In the genomic region with DNA sequence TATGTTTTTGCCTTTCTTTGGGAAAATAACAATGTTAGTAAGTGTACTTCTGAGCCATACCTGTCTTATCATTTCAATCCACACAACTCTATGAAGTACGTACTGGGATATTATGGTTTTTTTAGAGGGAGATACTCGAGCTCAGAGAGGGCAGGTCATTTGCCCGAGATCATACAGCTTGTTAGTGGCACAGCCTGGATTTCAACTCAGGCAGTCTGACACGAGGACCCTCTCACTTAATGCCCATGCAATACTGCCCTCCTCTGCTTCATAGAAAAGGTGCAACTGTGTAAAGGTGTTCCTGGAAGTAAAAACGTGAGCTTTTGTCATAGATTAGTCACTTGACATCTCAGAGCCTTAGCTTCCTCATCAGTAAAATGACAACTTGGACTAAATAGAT, we compare ENCODE assay signal across 8 cellular contexts.
A peak's percentile ranks its signal among the peaks of the same experiment; 100 is the strongest.
DNase-seq lines count a peak whose midpoint lies in the region; ATAC-seq, FAIRE-seq and TF ChIP-seq lines count a peak whose summit lies in the region.

No MANE protein-coding gene starts in this region.

- no peak overlapping the region for H2BK20ac ChIP-seq in H1 (ENCODE audit: low read length)

- H3K79me1 ChIP-seq in H1 (ENCODE audit: low read depth, low read length) = no peaks in the 10 kb centered on the region

- H3K9ac ChIP-seq in H1 (replicated peaks in 1 of 4; ENCODE audit: extremely low read depth in 1 of 4, low read depth in 3 of 4, low read length in 3 of 4) = no peak overlapping the region

- no peak overlapping the region for H3K23ac ChIP-seq in H1 (ENCODE audit: insufficient read length)

- H3K4ac ChIP-seq in H1 (replicated peaks; ENCODE audit: insufficient read length, low read depth, low read length) = no peak overlapping the region

- H3K36me3 ChIP-seq in H1 (ENCODE audit: control insufficient read depth in 2 of 4, insufficient read depth in 4 of 4, low read length in 3 of 4) (no peaks in the 10 kb centered on the region), prostate gland (no peaks in the 10 kb centered on the region)

- no peak overlapping the region for H3K56ac ChIP-seq in H1 (replicated peaks; ENCODE audit: insufficient read length, low read depth, low read length)

- H2BK12ac ChIP-seq in H1 (ENCODE audit: low read depth, low read length) = no peak overlapping the region

- no peaks in the 10 kb centered on the region for H3K79me2 ChIP-seq in H1 (ENCODE audit: control insufficient read depth in 1 of 2, insufficient read depth in 2 of 2, low read length in 2 of 2)

- no peak for TF ChIP-seq POLR2A in H1 (IDR thresholded peaks at IDR 0.05; ENCODE audit: control extremely low read depth in 1 of 2, low read depth in 2 of 2, low read length in 2 of 2)
- no peak for TF ChIP-seq POLR2A in prostate gland (IDR thresholded peaks at IDR 0.05)

- peaks cover 0 to 4% (median 3%) of the 10 kb centered on the region in 4 experiments; a peak in 6 of 7 replicates for H3K4me1 ChIP-seq in H1 (replicated peaks in 1 of 4; ENCODE audit: control insufficient read depth in 3 of 4, insufficient read depth in 4 of 4, low read length in 3 of 4)
- no peaks in the 10 kb centered on the region for H3K4me1 ChIP-seq in prostate gland (replicated peaks)

- no peak overlapping the region for H2AK5ac ChIP-seq in H1 (ENCODE audit: low read depth, low read length)

- BruUV-seq in Calu3 (replicated peaks; lab: Mats Ljungman, UMichigan) = no TSS peak

- H4K91ac ChIP-seq in H1 (replicated peaks; ENCODE audit: insufficient read length, low read length) = no peak overlapping the region

- no peak for TF ChIP-seq EP300 in H1 (IDR thresholded peaks at IDR 0.05; ENCODE audit: borderline replicate concordance in 1 of 2, low read depth in 2 of 2, low read length in 2 of 2)

- peaks cover 13% of the 10 kb centered on the region; the same call in 1 of the 2 replicates for H3K23me2 ChIP-seq in H1 (ENCODE audit: low read depth, low read length)

- H3K27ac Mint-ChIP-seq in Calu3 (ENCODE audit: unreplicated experiment) = no peak overlapping the region

- peak; percentile 86 to 89 for TF ChIP-seq RAD21 in H1 (IDR thresholded peaks at IDR 0.05 in 1 of 2, conservative IDR thresholded peaks at IDR 0.05 in 1 of 2; ENCODE audit: low read depth in 2 of 2, low read length in 2 of 2)

- intact Hi-C loops in Calu3 (cut with micrococcal nuclease; ENCODE audit: unreplicated experiment) (loop anchor here (2.0 to 10.0 kb wide), 3 partner anchors 111 to 328 kb away; no protein-coding TSS in a partner anchor), prostate gland (cut with DNase I) (no loop called here), posterior cingulate gyrus (cut with DNase I) (loop anchor here (10.0 kb wide), 1 partner anchor 61 kb away; no protein-coding TSS in a partner anchor)

- H2BK15ac ChIP-seq in H1 (ENCODE audit: low read length) = no peak overlapping the region

- H2AFZ ChIP-seq in H1 (ENCODE audit: low read length) = no peak overlapping the region

- H3K4me1 Mint-ChIP-seq in Calu3 (ENCODE audit: low read depth, unreplicated experiment) = peaks cover 10% of the 10 kb centered on the region

- no peak for TF ChIP-seq CTCF in Calu3 (IDR thresholded peaks at IDR 0.05; ENCODE audit: unreplicated experiment)
- peak; percentile 16 to 79 (median 67) for TF ChIP-seq CTCF in H1 (IDR thresholded peaks at IDR 0.05; ENCODE audit: control extremely low read depth in 1 of 3, insufficient read depth in 1 of 3, low read depth in 1 of 3, low read length in 3 of 3)
- peak in 3 of 4 experiments; percentile 9 to 39 (median 32) for TF ChIP-seq CTCF in prostate gland (IDR thresholded peaks at IDR 0.05)

- H2BK5ac ChIP-seq in H1 (ENCODE audit: low read depth, low read length) = no peak overlapping the region

- no peaks in the 10 kb centered on the region for H3K9me3 ChIP-seq in H1 (ENCODE audit: insufficient read depth in 2 of 2, low read depth in 1 of 2, low read length in 1 of 2)
- H3K9me3 ChIP-seq in prostate gland = no peaks in the 10 kb centered on the region

- peaks cover 13 to 46% (median 38%) of the 10 kb centered on the region in 4 experiments for H3K27me3 ChIP-seq in H1 (replicated peaks in 1 of 4; ENCODE audit: control insufficient read depth in 3 of 4, extremely low read depth in 1 of 4, insufficient read depth in 3 of 4, low read length in 3 of 4)
- H3K27me3 ChIP-seq in prostate gland (replicated peaks; ENCODE audit: insufficient read depth) = no peaks in the 10 kb centered on the region

- H2BK120ac ChIP-seq in H1 (replicated peaks; ENCODE audit: low read depth, low read length) = no peak overlapping the region

- peaks cover 0 to 1% of the 10 kb centered on the region in 2 experiments for H4K20me1 ChIP-seq in H1 (replicated peaks in 1 of 2; ENCODE audit: control insufficient read depth in 1 of 2, insufficient read depth in 2 of 2, low read length in 2 of 2)

- POLR2A ChIA-PET in H1 (lab: Charles Lee; ENCODE audit: partially characterized antibody) = no interaction called here

- WGBS in H1 (ENCODE audit: extremely low coverage in 1 of 2, insufficient coverage in 1 of 2, insufficient read length in 1 of 2, insufficient replicate concordance in 2 of 2, low coverage in 1 of 2, low lambda C conversion rate in 2 of 2, missing lambda C conversion rate in 1 of 2), 2 experiments = 53% methylated on average over 5 of the region's 5 CpGs; no CpG with 5 or more reads in 1 of the 2 experiments
- 32% methylated on average over 5 of the region's 5 CpGs for WGBS in prostate gland

- no peak overlapping the region for H3K27ac ChIP-seq in H1 (ENCODE audit: low read depth, low read length)
- peak overlapping the region in 1 of 2 donors; percentile 70 for H3K27ac ChIP-seq in prostate gland

- no peak overlapping the region for H4K5ac ChIP-seq in H1 (ENCODE audit: insufficient read length, low read depth, low read length)

- no peak overlapping the region for H3K14ac ChIP-seq in H1 (ENCODE audit: insufficient read length)

- H3K36me3 Mint-ChIP-seq in Calu3 (ENCODE audit: insufficient read depth, unreplicated experiment) = peaks cover 9% of the 10 kb centered on the region

- no peak overlapping the region for H3K4me2 ChIP-seq in H1 (ENCODE audit: insufficient read depth in 1 of 2, low read depth in 2 of 2, low read length in 2 of 2)

- no peaks in the 10 kb centered on the region for H3K9me3 Mint-ChIP-seq in Calu3 (ENCODE audit: low read depth, unreplicated experiment)

- no peak overlapping the region for H4K8ac ChIP-seq in H1 (ENCODE audit: extremely low read depth, insufficient read depth, low read length)

- CTCF ChIA-PET in Calu3 (lab: Charles Lee) = interaction anchor here (1.0 to 1.4 kb wide), 8 partner anchors 58 to 659 kb away, joined by 3 to 5 read pairs (median 4); no protein-coding TSS in a partner anchor
- CTCF ChIA-PET in H1 (lab: Charles Lee; ENCODE audit: partially characterized antibody) = interaction anchor here (0.5 to 3.9 kb wide), 37 partner anchors 8 to 1551 kb away, joined by 3 to 21 read pairs (median 4); no protein-coding TSS in a partner anchor

- H3K4me3 ChIP-seq in H1 (ENCODE audit: extremely low read depth in 1 of 4, insufficient read depth in 2 of 4, low read depth in 3 of 4, low read length in 4 of 4) (no peak overlapping the region), prostate gland (no peak overlapping the region)

- DNase-seq in Calu3 = peak; percentile 55
- peak; percentile 35 for DNase-seq in NCI-H526 treated with DMSO at 0.1 percent for 48 hours (lab: John Stamatoyannopoulos, UW)
- DNase-seq in H1 (ENCODE audit: low read depth in 1 of 2, low spot score in 2 of 2) = no peak
- DNase-seq in prostate gland (ENCODE audit: low spot score) = peak; percentile 28
- no peak for DNase-seq in T1000 (lab: John Stamatoyannopoulos, UW)
- no peak for DNase-seq in posterior cingulate gyrus

- FAIRE-seq in H1 (lab: Jason Lieb, UNC) = peak; percentile 86

- H3K4me3 Mint-ChIP-seq in Calu3 (ENCODE audit: low read depth, unreplicated experiment) = no peak overlapping the region

- no peak overlapping the region for H3K18ac ChIP-seq in H1 (ENCODE audit: extremely low read depth, low read length)

- H3K27me3 Mint-ChIP-seq in Calu3 (ENCODE audit: unreplicated experiment) = peaks cover 53% of the 10 kb centered on the region

- peak; percentile 42 for ATAC-seq in GM18861 (IDR thresholded peaks at IDR 0.05; ENCODE audit: unreplicated experiment)
- ATAC-seq in HG03159 (IDR thresholded peaks at IDR 0.05; ENCODE audit: unreplicated experiment) = peak; percentile 46

TF ChIP-seq in H1, 55 proteins besides CTCF, POLR2A, EP300 and RAD21:
- TF ChIP-seq KDM1A (IDR thresholded peaks at IDR 0.05; ENCODE audit: borderline replicate concordance, low read length) = peak; percentile 88
- TF ChIP-seq, protein P1, sequence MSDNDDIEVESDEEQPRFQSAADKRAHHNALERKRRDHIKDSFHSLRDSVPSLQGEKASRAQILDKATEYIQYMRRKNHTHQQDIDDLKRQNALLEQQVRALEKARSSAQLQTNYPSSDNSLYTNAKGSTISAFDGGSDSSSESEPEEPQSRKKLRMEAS (IDR thresholded peaks at IDR 0.05) = peak; percentile 13; the same call in 1 of the 2 replicates
- no peak for TF ChIP-seq KDM4A (IDR thresholded peaks at IDR 0.05; ENCODE audit: low read depth, low read length, severe bottlenecking)

Comparison
In these comparisons a context has a peak if more than half of its experiments do, and no peak if none do; other contexts are left out.
1. DNase-seq: peak in Calu3 (single experiment), NCI-H526 treated with DMSO at 0.1 percent for 48 hours (single experiment) and prostate gland (single experiment); none in H1 (0 of 2), T1000 (single experiment) and posterior cingulate gyrus (0 of 10).